14 cellular contexts compared by ENCODE assay signal in the genomic region with DNA sequence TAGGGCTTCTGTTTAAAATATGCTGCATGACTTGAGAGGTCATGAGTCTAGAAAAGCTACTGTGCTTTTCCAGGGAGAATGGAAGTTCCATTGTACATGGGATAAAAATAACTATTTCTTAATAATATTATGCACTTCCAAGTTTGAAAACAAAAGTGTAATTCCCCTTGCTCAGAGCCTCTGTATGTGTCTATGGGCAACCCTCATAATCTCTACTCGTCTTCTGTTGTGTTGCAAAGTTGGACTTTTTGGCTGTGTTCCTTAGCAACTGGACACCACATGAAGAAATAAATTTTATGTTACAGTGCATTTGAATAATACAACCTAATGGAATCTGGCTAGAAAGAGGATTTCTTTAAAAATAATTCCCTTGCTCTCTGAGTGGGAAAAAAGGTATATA.
DNase-seq lines count a peak whose midpoint lies in the region; ATAC-seq and TF ChIP-seq lines count a peak whose summit lies in the region.
"Had no signal": no experiment of that assay in that cellular context is flagged by ENCODE, and none has a peak within 500 bp of the region (broad histone marks: within the 10 kb centered on the region; RNA-seq: fewer than 3 reads in every experiment).

No MANE protein-coding gene starts in this region.

- no peak for TF ChIP-seq CTCF in fibroblast of villous mesenchyme (IDR thresholded peaks at IDR 0.05; ENCODE audit: insufficient read depth, low read depth, low read length)

- no peaks in the 10 kb centered on the region for H3K9me3 ChIP-seq in subcutaneous abdominal adipose tissue (ENCODE audit: control insufficient read depth in 5 of 5, low read length in 5 of 5)

- H3K36me3 ChIP-seq in subcutaneous abdominal adipose tissue (ENCODE audit: control insufficient read depth in 5 of 5, insufficient read depth in 5 of 5, low read length in 5 of 5), result no peaks in the 10 kb centered on the region

- DNase-seq in GM04504 (ENCODE audit: low read depth) (peak; percentile 28), epidermal melanocyte (ENCODE audit: insufficient read length, low spot score) (peak; percentile 23), fibroblast of villous mesenchyme (ENCODE audit: low read depth) (peak; percentile 39), globus pallidus (ENCODE audit: low spot score) (no peak)
- DNase-seq in stimulated activated naive CD4-positive, alpha-beta T cell treated with Interleukin-2 at 50 U/mL for 16 hours (lab: John Stamatoyannopoulos, UW), result no peak
- DNase-seq: Kasumi-1, NCI-H1436 treated with DMSO at 0.1 percent for 48 hours, NCI-H1930, NCI-H510A, SHP77 treated with DMSO at 0.1 percent for 48 hours had no signal

- H3K27ac ChIP-seq in subcutaneous abdominal adipose tissue (ENCODE audit: low read depth, low read length), result peak overlapping the region; percentile 81
- H3K27ac ChIP-seq: RWPE1 had no signal

- peaks cover 0 to 18% (median 6%) of the 10 kb centered on the region in 5 donors for H3K4me1 ChIP-seq in subcutaneous abdominal adipose tissue (ENCODE audit: control insufficient read depth in 5 of 5, insufficient read depth in 5 of 5, low read length in 5 of 5)

- H3K4me3 ChIP-seq in fibroblast of villous mesenchyme (ENCODE audit: low read depth, low read length), result no peak overlapping the region
- no peak overlapping the region for H3K4me3 ChIP-seq in subcutaneous abdominal adipose tissue (ENCODE audit: low read depth in 1 of 5, low read length in 5 of 5)
- H3K4me3 ChIP-seq: SK-N-MC had no signal

- no peak for ATAC-seq in GM21576 (IDR thresholded peaks at IDR 0.05; ENCODE audit: unreplicated experiment)

- H3K27me3 ChIP-seq in subcutaneous abdominal adipose tissue (ENCODE audit: control insufficient read depth in 5 of 5, insufficient read depth in 4 of 5, low read length in 5 of 5), result no peaks in the 10 kb centered on the region

- H3K9ac ChIP-seq in subcutaneous abdominal adipose tissue (ENCODE audit: low read length in 5 of 5), result peak overlapping the region in 1 of 5 donors; percentile 56

Comparison
In these comparisons a context has a peak if more than half of its experiments do, and no peak if none do; other contexts are left out.
1. DNase-seq: peak in GM04504 (single experiment), epidermal melanocyte (single experiment) and fibroblast of villous mesenchyme (single experiment); none in stimulated activated naive CD4-positive, alpha-beta T cell treated with Interleukin-2 at 50 U/mL for 16 hours (single experiment) and globus pallidus (single experiment).